Comparison of ENCODE assay signal across 8 cellular contexts in the genomic region with DNA sequence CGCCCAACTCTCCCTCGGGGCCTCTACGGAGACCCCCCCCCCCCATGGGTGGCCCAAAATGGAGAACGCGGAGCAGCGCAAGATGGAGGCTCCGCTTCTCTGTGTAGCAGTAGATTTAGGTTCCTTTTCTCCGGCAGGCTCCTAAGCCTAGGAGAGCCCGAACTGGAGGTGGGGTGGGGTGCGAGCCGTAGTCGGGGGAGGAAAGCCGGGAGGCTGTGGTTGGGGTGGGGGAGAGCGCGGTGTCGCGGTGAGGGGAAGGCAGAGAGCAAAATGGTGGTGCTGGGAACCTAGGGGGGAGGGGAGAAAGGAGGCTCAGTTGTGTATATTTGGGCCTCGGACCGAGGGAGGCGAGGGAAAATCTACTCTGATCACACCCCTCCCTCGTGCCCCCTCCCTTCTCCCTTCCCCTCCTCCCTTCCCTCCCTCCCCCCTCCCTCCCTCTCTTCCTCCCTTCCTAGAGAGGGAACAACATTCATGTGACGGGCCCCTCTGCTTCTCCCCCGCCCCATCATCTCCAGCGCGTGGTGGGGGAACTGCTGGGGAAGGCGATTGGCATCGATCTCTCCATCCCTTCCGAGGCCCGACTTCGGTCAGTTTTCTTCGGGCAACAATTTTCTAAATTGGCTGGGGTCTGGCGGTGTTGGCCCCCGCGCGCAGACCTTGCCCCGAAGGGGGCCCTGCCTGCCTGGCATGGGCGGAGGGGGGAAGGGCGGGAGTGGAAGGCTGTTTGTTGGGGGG. TPM values are rescaled to one million over a fixed set of nuclear protein-coding genes. Genes with fewer than 3 reads are reported as not detected.
DNase-seq lines count a peak whose midpoint lies in the region; ATAC-seq and TF ChIP-seq lines count a peak whose summit lies in the region.

Gene STAG2 (plus strand): TSS at position 439 of the 738 bp plus-strand sequence. CDS start 60,922 bp downstream, outside the sequence.

- TF ChIP-seq CTCF in foreskin fibroblast (IDR thresholded peaks at IDR 0.05; ENCODE audit: low read depth, low read length): no peak
- TF ChIP-seq CTCF in nephron (IDR thresholded peaks at IDR 0.05; ENCODE audit: unreplicated experiment in 3 of 3): no peak
- TF ChIP-seq CTCF in subcutaneous adipose tissue (IDR thresholded peaks at IDR 0.05; ENCODE audit: low read depth): no peak

- H3K27ac Mint-ChIP-seq in activated naive CD4-positive, alpha-beta T cell treated with anti-CD3 and anti-CD28 coated beads for 36 hours: peak within 1 kb of the TSS; percentile 99
- H3K27ac Mint-ChIP-seq in nephron: peak within 1 kb of the TSS; percentile 94 to 99 (median 98)

- DNase-seq in G401 (ENCODE audit: low spot score): peak; percentile 88
- peak; percentile 78 for DNase-seq in NCI-H1092 (lab: John Stamatoyannopoulos, UW)
- peak; percentile 80 for DNase-seq in SK-N-DZ (ENCODE audit: low spot score)
- DNase-seq in activated naive CD4-positive, alpha-beta T cell treated with anti-CD3 and anti-CD28 coated beads for 36 hours: peak; percentile 72
- DNase-seq in foreskin fibroblast: peak; percentile 80 to 90

- no peak for ATAC-seq in GM21619 (IDR thresholded peaks at IDR 0.05; ENCODE audit: unreplicated experiment)

- intact Hi-C loops in activated naive CD4-positive, alpha-beta T cell treated with anti-CD3 and anti-CD28 coated beads for 36 hours (cut with micrococcal nuclease): loop anchor here (2.0 to 5.0 kb wide), 6 partner anchors 49 to 1336 kb away; partner anchors contain the start of gene SH2D1A

- CTCF ChIA-PET in activated naive CD4-positive, alpha-beta T cell treated with anti-CD3 and anti-CD28 coated beads for 36 hours (lab: Charles Lee): interaction anchor here (0.6 to 1.7 kb wide), 4 partner anchors 11 to 125 kb away, joined by 3 to 8 read pairs (median 4); no protein-coding TSS in a partner anchor

- in situ Hi-C loops in G401 (cut with HindIII; ENCODE audit: low sequenced_read_pairs): no loop called here

- H3K36me3 Mint-ChIP-seq in activated naive CD4-positive, alpha-beta T cell treated with anti-CD3 and anti-CD28 coated beads for 36 hours (ENCODE audit: low read depth): peaks cover 10% of the 10 kb centered on the region
- no peaks in the 10 kb centered on the region for H3K36me3 Mint-ChIP-seq in nephron (ENCODE audit: low read depth)

- no peaks in the 10 kb centered on the region for H3K27me3 Mint-ChIP-seq in activated naive CD4-positive, alpha-beta T cell treated with anti-CD3 and anti-CD28 coated beads for 36 hours (ENCODE audit: low read depth)
- no peaks in the 10 kb centered on the region for H3K27me3 Mint-ChIP-seq in nephron (ENCODE audit: low read depth)

- H3K9me3 Mint-ChIP-seq in activated naive CD4-positive, alpha-beta T cell treated with anti-CD3 and anti-CD28 coated beads for 36 hours: no peaks in the 10 kb centered on the region
- peaks cover 4% of the 10 kb centered on the region for H3K9me3 Mint-ChIP-seq in nephron

- H3K4me3 ChIP-seq in foreskin fibroblast (ENCODE audit: low read depth in 1 of 2, low read length in 2 of 2): peak within 1 kb of the TSS; percentile 83 to 87

- H3K4me1 Mint-ChIP-seq in activated naive CD4-positive, alpha-beta T cell treated with anti-CD3 and anti-CD28 coated beads for 36 hours (ENCODE audit: low read depth): peaks cover 21% of the 10 kb centered on the region
- H3K4me1 Mint-ChIP-seq in nephron: peaks cover 20% of the 10 kb centered on the region

- H3K4me3 Mint-ChIP-seq in activated naive CD4-positive, alpha-beta T cell treated with anti-CD3 and anti-CD28 coated beads for 36 hours: peak within 1 kb of the TSS; percentile 96
- H3K4me3 Mint-ChIP-seq in nephron: peak within 1 kb of the TSS; percentile 89 to 97 (median 95)

RNA-seq across cellular contexts. Expression of gene STAG2, which starts in this region (rescaled TPM):
- total RNA-seq in G401 (2014; rRNA removed; shearing (Covaris generic)): 56.7 and 76.4 TPM in 2 replicates
- polyA plus RNA-seq in SK-N-DZ (2014; cell fraction: cytosol; rRNA removed): 55.1 and 59.0 TPM in 2 replicates
- polyA plus RNA-seq in SK-N-DZ (2014; cell fraction: nucleus; rRNA removed): 26.6 and 30.7 TPM in 2 replicates
- 10 to 100 TPM; 84.5 to 86.0 TPM for total RNA-seq in activated naive CD4-positive, alpha-beta T cell treated with anti-CD3 and anti-CD28 coated beads for 36 hours
- 10 to 100 TPM; 75.5 to 91.6 (median 84.4) TPM for total RNA-seq in subcutaneous adipose tissue
